Comparison of ENCODE assay signal across 23 cellular contexts in genomic region chrX:43962636-43963035, GRCh38. TPM values are rescaled to one million over a fixed set of nuclear protein-coding genes. Genes with fewer than 3 reads are reported as not detected.
"Had no signal": no experiment of that assay in that cellular context is flagged by ENCODE, and none has a peak within 500 bp of the region (broad histone marks: within the 10 kb centered on the region; RNA-seq: fewer than 3 reads in every experiment).

No MANE protein-coding gene starts in this region.

- H3K27me3 ChIP-seq: upper lobe of left lung had no signal

- H3K36me3 ChIP-seq: pancreas, right lobe of liver, thoracic aorta, tibial nerve, upper lobe of left lung had no signal

- H3K4me3 ChIP-seq: dorsolateral prefrontal cortex, lung, pancreas, right lobe of liver, thoracic aorta, tibial nerve, upper lobe of left lung had no signal

- ATAC-seq: esophagus mucosa; left colon; natural killer cell; pancreas; right lobe of liver; stimulated activated naive B cell treated with anti-CD40 and anti-IgM and Interleukin-4, amounts not matched to agents 10 μg/mL and 1 μg/mL and 100 μg/mL, for 72 hours had no signal

- H3K9me3 ChIP-seq: pancreas, right lobe of liver, thoracic aorta, tibial nerve, upper lobe of left lung had no signal

- DNase-seq: cortex of kidney; effector CD4-positive, alpha-beta T cell; foreskin melanocyte; glutamatergic neuron; kidney; left colon; natural killer cell; occipital lobe; pancreas; retina; right lobe of liver; small intestine; stimulated activated CD4-positive, alpha-beta T cell treated with anti-CD3 and anti-CD28 coated beads, Interleukin-15, amount 100 ng/mL, for 24 hours; stimulated activated CD4-positive, alpha-beta T cell treated with anti-CD3 and anti-CD28 coated beads, Interleukin-2, amount 100 ng/mL, for 48 hours; stimulated activated naive B cell treated with anti-CD40 and anti-IgM and Interleukin-4, amounts not matched to agents 10 μg/mL and 1 μg/mL and 100 μg/mL, for 72 hours; upper lobe of left lung had no signal

RNA-seq across cellular contexts. Expression of gene NDP, which starts 10.6 kb away (rescaled TPM):
- total RNA-seq: esophagus mucosa, kidney, liver, mononuclear cell, natural killer cell, pancreas, right lobe of liver, upper lobe of left lung had no signal
